Comparison of ENCODE assay signal across 17 cellular contexts in the genomic region with DNA sequence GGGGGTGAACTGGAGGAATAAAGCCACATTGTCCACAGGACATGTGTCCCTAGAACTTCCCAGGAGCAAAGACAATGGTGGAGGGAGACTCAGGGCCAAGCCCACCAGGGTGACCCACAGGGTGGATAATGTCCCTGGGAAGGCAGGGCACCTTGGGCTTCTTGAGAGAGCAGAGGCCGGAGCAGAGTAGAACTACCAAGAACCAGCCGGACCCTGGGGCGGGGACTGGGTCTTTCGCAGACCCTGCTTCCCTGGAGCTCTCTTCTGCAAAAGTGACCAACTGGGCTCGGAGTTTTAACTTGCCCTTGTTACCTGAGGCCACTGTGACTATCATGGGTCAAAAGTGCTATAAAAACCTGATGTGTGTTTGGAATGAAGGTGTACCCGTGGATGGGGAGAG. TPM values are rescaled to one million over a fixed set of nuclear protein-coding genes. Genes with fewer than 3 reads are reported as not detected.
DNase-seq lines count a peak whose midpoint lies in the region; ATAC-seq, FAIRE-seq and TF ChIP-seq lines count a peak whose summit lies in the region.
"Had no signal": no experiment of that assay in that cellular context is flagged by ENCODE, and none has a peak within 500 bp of the region (broad histone marks: within the 10 kb centered on the region; RNA-seq: fewer than 3 reads in every experiment).

No MANE protein-coding gene starts in this region.

- no TSS peak for BruUV-seq in Calu3 (replicated peaks; lab: Mats Ljungman, UMichigan)

- no peak overlapping the region for H3K9ac ChIP-seq in neural progenitor cell

- no peaks in the 10 kb centered on the region for H4K20me1 ChIP-seq in hepatocyte (ENCODE audit: insufficient read depth, poor library complexity, severe bottlenecking)
- H4K20me1 ChIP-seq in neural progenitor cell (ENCODE audit: low read depth): no peaks in the 10 kb centered on the region

- no peak overlapping the region for H3K4me3 ChIP-seq in hepatocyte
- H3K4me3 ChIP-seq in neural progenitor cell: no peak overlapping the region

- WGBS in hepatocyte (ENCODE audit: low lambda C conversion rate, missing lambda C conversion rate): 97% methylated on average over 6 of the region's 6 CpGs

- H3K36me3 ChIP-seq in hepatocyte (replicated peaks; ENCODE audit: insufficient read depth, low read depth) (no peaks in the 10 kb centered on the region), neural progenitor cell (no peaks in the 10 kb centered on the region)

- DNase-seq in Calu3 (no peak), hepatocyte (ENCODE audit: low spot score) (no peak), neural progenitor cell (ENCODE audit: low spot score) (no peak), mesenteric fat pad (ENCODE audit: low spot score) (no peak), D721Med (ENCODE audit: insufficient read length, low spot score) (no peak)
- no peak for DNase-seq in T-helper 2 cell treated with Interferon-gamma antibody and Interleukin-4, amounts not matched to agents 5 μg/mL and 100 μg/mL, for 36 hours (ENCODE audit: low spot score)
- DNase-seq: CD4-positive, alpha-beta T cell; GF-D8; GOT3; NCI-H1930; SIG-M5 had no signal

- no peak for FAIRE-seq in D721Med (lab: Jason Lieb, UNC)

- H3K27me3 Mint-ChIP-seq in Calu3 (ENCODE audit: unreplicated experiment): peaks cover 41% of the 10 kb centered on the region
- H3K27me3 Mint-ChIP-seq in neural progenitor cell (ENCODE audit: insufficient read depth, low read depth): peaks cover 30% of the 10 kb centered on the region
- H3K27me3 Mint-ChIP-seq in T-helper 2 cell treated with Interferon-gamma antibody and Interleukin-4, amounts not matched to agents 5 μg/mL and 100 μg/mL, for 36 hours (ENCODE audit: low read depth): peaks cover 60% of the 10 kb centered on the region

- H3K79me2 ChIP-seq in hepatocyte: no peaks in the 10 kb centered on the region
- H3K79me2 ChIP-seq in neural progenitor cell (ENCODE audit: low read depth): no peaks in the 10 kb centered on the region

- H3F3A ChIP-seq in neural progenitor cell (ENCODE audit: low read depth): no peaks in the 10 kb centered on the region

- H3K27ac ChIP-seq in VCaP (peak overlapping the region; percentile 81; the same call in 1 of the 2 replicates), hepatocyte (no peak overlapping the region), neural progenitor cell (no peak overlapping the region)

- H3K27ac Mint-ChIP-seq in Calu3 (ENCODE audit: unreplicated experiment) (no peak overlapping the region), neural progenitor cell (no peak overlapping the region)
- no peak overlapping the region for H3K27ac Mint-ChIP-seq in T-helper 2 cell treated with Interferon-gamma antibody and Interleukin-4, amounts not matched to agents 5 μg/mL and 100 μg/mL, for 36 hours
- H3K27ac Mint-ChIP-seq: CD4-positive, alpha-beta T cell; IgD-negative memory B cell had no signal

- peaks cover 14% of the 10 kb centered on the region for H3K27me3 ChIP-seq in hepatocyte
- peaks cover 47% of the 10 kb centered on the region for H3K27me3 ChIP-seq in neural progenitor cell

- H3K9me3 ChIP-seq in hepatocyte (ENCODE audit: low read depth): no peaks in the 10 kb centered on the region
- no peaks in the 10 kb centered on the region for H3K9me3 ChIP-seq in neural progenitor cell (ENCODE audit: low read depth)

- CTCF ChIA-PET in Calu3 (lab: Charles Lee): no interaction called here

- peaks cover 5% of the 10 kb centered on the region for H3K36me3 Mint-ChIP-seq in Calu3 (ENCODE audit: insufficient read depth, unreplicated experiment)
- H3K36me3 Mint-ChIP-seq in neural progenitor cell: no peaks in the 10 kb centered on the region
- H3K36me3 Mint-ChIP-seq in T-helper 2 cell treated with Interferon-gamma antibody and Interleukin-4, amounts not matched to agents 5 μg/mL and 100 μg/mL, for 36 hours (ENCODE audit: low read depth): no peaks in the 10 kb centered on the region
- H3K36me3 Mint-ChIP-seq: IgD-negative memory B cell had no signal

- H3K4me2 ChIP-seq in hepatocyte (peak overlapping the region; percentile 92), neural progenitor cell (no peak overlapping the region)

- H3K9me2 ChIP-seq in hepatocyte (replicated peaks; ENCODE audit: insufficient read depth): no peaks in the 10 kb centered on the region

- no peaks in the 10 kb centered on the region for H3K9me3 Mint-ChIP-seq in Calu3 (ENCODE audit: low read depth, unreplicated experiment)
- H3K9me3 Mint-ChIP-seq in neural progenitor cell: no peaks in the 10 kb centered on the region
- no peaks in the 10 kb centered on the region for H3K9me3 Mint-ChIP-seq in T-helper 2 cell treated with Interferon-gamma antibody and Interleukin-4, amounts not matched to agents 5 μg/mL and 100 μg/mL, for 36 hours
- H3K9me3 Mint-ChIP-seq: CD4-positive, alpha-beta T cell; IgD-negative memory B cell had no signal

- ATAC-seq in HG03521 (IDR thresholded peaks at IDR 0.05; ENCODE audit: unreplicated experiment): no peak

- intact Hi-C loops in Calu3 (cut with micrococcal nuclease; ENCODE audit: unreplicated experiment): no loop called here

- H3K4me1 Mint-ChIP-seq in Calu3 (ENCODE audit: low read depth, unreplicated experiment) (no peaks in the 10 kb centered on the region), neural progenitor cell (peaks cover 4% of the 10 kb centered on the region)
- no peaks in the 10 kb centered on the region for H3K4me1 Mint-ChIP-seq in T-helper 2 cell treated with Interferon-gamma antibody and Interleukin-4, amounts not matched to agents 5 μg/mL and 100 μg/mL, for 36 hours (ENCODE audit: low read depth)

- TF ChIP-seq CTCF in Calu3 (IDR thresholded peaks at IDR 0.05; ENCODE audit: unreplicated experiment) (no peak), VCaP (conservative IDR thresholded peaks at IDR 0.05) (no peak), hepatocyte (IDR thresholded peaks at IDR 0.05; ENCODE audit: poor library complexity) (no peak), neural progenitor cell (IDR thresholded peaks at IDR 0.05) (no peak), D721Med (IDR thresholded peaks at IDR 0.05; ENCODE audit: insufficient read depth, missing control alignments) (no peak)

- H3K4me3 Mint-ChIP-seq in Calu3 (ENCODE audit: low read depth, unreplicated experiment) (peak overlapping the region; percentile 50), neural progenitor cell (peak overlapping the region; percentile 75)
- H3K4me3 Mint-ChIP-seq in T-helper 2 cell treated with Interferon-gamma antibody and Interleukin-4, amounts not matched to agents 5 μg/mL and 100 μg/mL, for 36 hours: no peak overlapping the region
- H3K4me3 Mint-ChIP-seq: CD4-positive, alpha-beta T cell had no signal

- H2AFZ ChIP-seq in hepatocyte (no peak overlapping the region), neural progenitor cell (replicated peaks) (no peak overlapping the region)

- H3K4me1 ChIP-seq in hepatocyte (ENCODE audit: insufficient read depth): peaks cover 9% of the 10 kb centered on the region
- no peaks in the 10 kb centered on the region for H3K4me1 ChIP-seq in neural progenitor cell

RNA-seq across cellular contexts. Expression of gene FAM3B, which starts 0.9 kb away (rescaled TPM):
- total RNA-seq in Calu3 (2022) (0.47 and 0.71 TPM in 2 replicates), hepatocyte (35.4 and 47.5 TPM in 2 replicates), neural progenitor cell (ENCODE audit: low replicate concordance) (not detected in 2 replicates), mesenteric fat pad (0.90 TPM)
- polyA plus RNA-seq in hepatocyte: 45.3 and 49.7 TPM in 2 replicates
- total RNA-seq: A673; CD4-positive, alpha-beta T cell; LHCN-M2; RPMI7951 had no signal
- polyA plus RNA-seq: IgD-negative memory B cell had no signal

RNA-seq across cellular contexts. Expression of gene MX2, which starts 46.1 kb away (rescaled TPM):
- total RNA-seq in Calu3 (2022) (17.6 and 65.2 TPM in 2 replicates), hepatocyte (1.9 and 2.6 TPM in 2 replicates), neural progenitor cell (ENCODE audit: low replicate concordance) (2.2 and 3.3 TPM in 2 replicates), mesenteric fat pad (39.9 TPM)
- polyA plus RNA-seq in hepatocyte: 0.90 and 1.1 TPM in 2 replicates
- total RNA-seq: A673 had no signal

Comparison
In these comparisons a context has a peak if more than half of its experiments do, and no peak if none do; other contexts are left out.
1. RNA of gene FAM3B, which starts 0.9 kb away (total RNA-seq): 35.4 to 47.5 TPM in hepatocyte; 0.90 TPM in mesenteric fat pad (single experiment), 0.47 to 0.71 TPM in Calu3 and not detected in neural progenitor cell; every median in the first group is over 10 times any median in the second.